Comparison of ENCODE assay signal across 9 cellular contexts in the genomic region with DNA sequence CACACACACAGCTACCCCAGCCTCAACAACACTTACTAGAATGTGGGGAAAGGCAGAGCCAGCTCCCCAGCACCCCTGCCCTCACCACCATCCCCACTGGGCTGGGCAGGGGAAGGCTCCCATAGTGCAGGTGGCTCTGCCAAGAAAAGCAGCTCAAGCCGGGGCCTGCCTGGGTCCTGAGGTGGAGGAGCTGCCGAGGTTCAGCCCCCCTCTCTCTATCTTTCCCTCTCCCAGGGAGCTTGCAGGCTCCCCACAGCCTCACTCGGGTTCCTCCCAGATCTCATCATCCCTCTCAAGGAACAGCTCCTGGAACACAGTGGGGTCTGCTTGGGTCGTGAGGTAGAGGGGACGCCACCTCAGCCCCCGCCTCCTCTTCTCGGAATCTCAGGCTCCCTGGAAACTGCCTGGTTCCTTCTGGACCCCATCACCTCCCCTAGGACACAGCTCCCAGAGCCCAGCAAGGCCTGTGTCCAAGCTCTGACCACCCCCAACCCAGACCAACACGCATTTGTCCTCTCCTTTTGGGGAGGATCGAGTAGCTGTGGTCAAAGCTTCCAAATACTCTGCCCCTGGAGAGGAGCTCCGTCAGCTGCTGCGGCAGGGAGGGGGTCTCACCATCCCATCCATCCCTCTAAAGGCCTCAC. TPM values are rescaled to one million over a fixed set of nuclear protein-coding genes. Genes with fewer than 3 reads are reported as not detected.
DNase-seq lines count a peak whose midpoint lies in the region; ATAC-seq and TF ChIP-seq lines count a peak whose summit lies in the region.
"Had no signal": no experiment of that assay in that cellular context is flagged by ENCODE, and none has a peak within 500 bp of the region (broad histone marks: within the 10 kb centered on the region; RNA-seq: fewer than 3 reads in every experiment).

No MANE protein-coding gene starts in this region.

- TF ChIP-seq CTCF in PC-9 (conservative IDR thresholded peaks at IDR 0.05) (no peak), epithelial cell of proximal tubule (conservative IDR thresholded peaks at IDR 0.05; ENCODE audit: low read depth, low read length) (no peak), mesothelial cell of epicardium (IDR thresholded peaks at IDR 0.05; ENCODE audit: unreplicated experiment) (no peak), thyroid gland (IDR thresholded peaks at IDR 0.05) (no peak), GM10266 (IDR thresholded peaks at IDR 0.05; ENCODE audit: control insufficient read depth, insufficient read depth, low read depth, missing control alignments) (no peak)

- WGBS in thyroid gland, 2 donors: 20 to 21% methylated on average over 11 of the region's 11 CpGs

- intact Hi-C loops in PC-9 (cut with micrococcal nuclease; ENCODE audit: unreplicated experiment): no loop called here
- intact Hi-C loops in thyroid gland (cut with DNase I): loop anchor here (5.0 kb wide), 1 partner anchor 35 kb away; no protein-coding TSS in a partner anchor

- BruUV-seq in PC-9 (replicated peaks; lab: Mats Ljungman, UMichigan): no TSS peak

- peak overlapping the region; percentile 84 for H3K27ac Mint-ChIP-seq in mesothelial cell of epicardium

- peak overlapping the region; percentile 84 for H3K4me2 ChIP-seq in PC-9

- H3K27ac ChIP-seq in PC-9 (peak overlapping the region; percentile 78), thyroid gland (peak overlapping the region; percentile 89 to 93 (median 91))

- H3K9me3 ChIP-seq in PC-9 (ENCODE audit: insufficient read depth, low read depth): no peaks in the 10 kb centered on the region
- H3K9me3 ChIP-seq in thyroid gland: no peaks in the 10 kb centered on the region

- H3K4me1 Mint-ChIP-seq in mesothelial cell of epicardium: peaks cover 79% of the 10 kb centered on the region
- H3K4me1 Mint-ChIP-seq: central memory CD8-positive, alpha-beta T cell had no signal

- no peaks in the 10 kb centered on the region for H3K27me3 Mint-ChIP-seq in mesothelial cell of epicardium (ENCODE audit: low read depth)

- H3K36me3 ChIP-seq in PC-9 (ENCODE audit: low read depth) (peaks cover 10% of the 10 kb centered on the region), thyroid gland (peaks cover 5 to 7% of the 10 kb centered on the region in 2 donors)

- no peaks in the 10 kb centered on the region for H3K36me3 Mint-ChIP-seq in mesothelial cell of epicardium

- peaks cover 62% of the 10 kb centered on the region for H3K79me2 ChIP-seq in PC-9 (ENCODE audit: low read depth)

- H3K9me2 ChIP-seq in PC-9 (ENCODE audit: insufficient read depth): no peaks in the 10 kb centered on the region

- peaks cover 47% of the 10 kb centered on the region for H3F3A ChIP-seq in PC-9 (ENCODE audit: insufficient read depth, low read depth)

- ATAC-seq in GM18858 (IDR thresholded peaks at IDR 0.05; ENCODE audit: unreplicated experiment) (no peak), HG03280 (IDR thresholded peaks at IDR 0.05; ENCODE audit: unreplicated experiment) (no peak)

- DNase-seq in PC-9 (no peak), epithelial cell of proximal tubule (ENCODE audit: low read depth) (no peak), mesothelial cell of epicardium (ENCODE audit: low spot score in 2 of 2, unreplicated experiment in 2 of 2) (no peak), thyroid gland (peak; percentile 63 to 65), DMS79 treated with DMSO at 0.1 percent for 48 hours (lab: John Stamatoyannopoulos, UW) (no peak), GM10266 (ENCODE audit: extremely low spot score) (no peak)

- H3K4me3 ChIP-seq in PC-9 (peak overlapping the region; percentile 89), epithelial cell of proximal tubule (ENCODE audit: low read depth, low read length) (peak overlapping the region; percentile 99), thyroid gland (replicated peaks in 1 of 3) (peak overlapping the region; percentile 3 to 74 (median 59))

- H3K4me1 ChIP-seq in PC-9 (replicated peaks; ENCODE audit: insufficient read depth) (peaks cover 74% of the 10 kb centered on the region), thyroid gland (peaks cover 71 to 85% of the 10 kb centered on the region in 2 donors)

- CTCF ChIA-PET in PC-9 (lab: Charles Lee): interaction anchor here (0.6 to 2.6 kb wide), 3 partner anchors 15 to 102 kb away, joined by 4 to 19 read pairs (median 8); a partner anchor contains a TSS

- POLR2A ChIA-PET in PC-9 (lab: Charles Lee; ENCODE audit: unreplicated experiment): interaction anchor here (0.5 to 1.4 kb wide), 14 partner anchors 8 to 1116 kb away, joined by 3 to 48 read pairs (median 4); a partner anchor contains a TSS

- no peak overlapping the region for H2AFZ ChIP-seq in PC-9

- H3K9me3 Mint-ChIP-seq in mesothelial cell of epicardium: no peaks in the 10 kb centered on the region
- H3K9me3 Mint-ChIP-seq: central memory CD8-positive, alpha-beta T cell had no signal

- no peak for TF ChIP-seq POLR2A in thyroid gland (IDR thresholded peaks at IDR 0.05)

- H3K4me3 Mint-ChIP-seq in mesothelial cell of epicardium: peak overlapping the region; percentile 66
- H3K4me3 Mint-ChIP-seq: central memory CD8-positive, alpha-beta T cell had no signal

- H3K27me3 ChIP-seq in PC-9 (ENCODE audit: insufficient read depth, low read depth): no peaks in the 10 kb centered on the region
- H3K27me3 ChIP-seq in thyroid gland: no peaks in the 10 kb centered on the region

- no peaks in the 10 kb centered on the region for H4K20me1 ChIP-seq in PC-9 (ENCODE audit: insufficient read depth)

RNA-seq across cellular contexts. Expression of a gene that starts 0.7 kb away (rescaled TPM):
- total RNA-seq in PC-9 (2021) (226 and 276 TPM in 2 replicates), epithelial cell of proximal tubule (832 and 1,016 TPM in 2 replicates), mesothelial cell of epicardium (22.1 to 24.8 TPM (median 22.4 TPM) in 3 replicates), thyroid gland (100 to 1,000 TPM in 1 of 4 donors, 10 to 100 TPM in 3; 62.7 to 104 (median 76.3) TPM)

RNA-seq across cellular contexts. Expression of a gene that starts 3.9 kb away (rescaled TPM):
- 411 and 486 TPM in 2 replicates for total RNA-seq in PC-9 (2021)
- 11.2 and 43.8 TPM in 2 replicates for total RNA-seq in epithelial cell of proximal tubule
- 8.5 to 10.1 TPM (median 10.0 TPM) in 3 replicates for total RNA-seq in mesothelial cell of epicardium
- total RNA-seq in thyroid gland: 100 to 1,000 TPM; 112 to 175 (median 132) TPM

RNA-seq across cellular contexts. Expression of a gene that starts 15.1 kb away (rescaled TPM):
- total RNA-seq in PC-9 (2021) (120 and 144 TPM in 2 replicates), epithelial cell of proximal tubule (186 and 345 TPM in 2 replicates), mesothelial cell of epicardium (46.6 to 58.5 TPM (median 54.5 TPM) in 3 replicates), thyroid gland (100 to 1,000 TPM; 219 to 545 (median 343) TPM)

RNA-seq across cellular contexts. Expression of a gene that starts 16.0 kb away (rescaled TPM):
- total RNA-seq in PC-9 (2021): 0.46 and 1.0 TPM in 2 replicates
- total RNA-seq in epithelial cell of proximal tubule: 1.3 and 16.5 TPM in 2 replicates
- total RNA-seq in mesothelial cell of epicardium: 0.58 to 0.59 TPM in 2 of 3 replicates, not detected in the other
- 100 to 1,000 TPM; 139 to 498 (median 231) TPM for total RNA-seq in thyroid gland

RNA-seq across cellular contexts. Expression of a gene that starts 21.6 kb away (rescaled TPM):
- total RNA-seq in PC-9 (2021) (75.1 and 83.9 TPM in 2 replicates), epithelial cell of proximal tubule (53.0 and 64.7 TPM in 2 replicates), mesothelial cell of epicardium (108 to 114 TPM (median 111 TPM) in 3 replicates), thyroid gland (100 to 1,000 TPM in 3 of 4 donors, 10 to 100 TPM in 1; 99.1 to 124 (median 105) TPM)

Comparison
In these comparisons a context has a peak if more than half of its experiments do, and no peak if none do; other contexts are left out.
1. DNase-seq: peak in thyroid gland (2 of 2); none in PC-9 (0 of 2), epithelial cell of proximal tubule (single experiment), mesothelial cell of epicardium (0 of 2), DMS79 treated with DMSO at 0.1 percent for 48 hours (single experiment) and GM10266 (single experiment).
2. Peak in every context shown above with its lines, with median percentiles within 50 percentile points of each other: H3K4me3 ChIP-seq.